In genomic region chr20:53045941-53046340, GRCh38 we compare ENCODE assay signal across 2 cellular contexts.
A peak's percentile ranks its signal among the peaks of the same experiment; 100 is the strongest.
TF ChIP-seq lines count a peak whose summit lies in the region.

No MANE protein-coding gene starts in this region.

TF ChIP-seq in SK-N-SH treated with all-trans-retinoic acid at 6 μM for 48 hours, 23 proteins besides CTCF, POLR2A, EP300 and RAD21 (continued from another document):
- TF ChIP-seq TSHZ2 (CRISPR knock-in tag; IDR thresholded peaks at IDR 0.05) (no peak), BACH2 (CRISPR knock-in tag; IDR thresholded peaks at IDR 0.05; ENCODE audit: borderline replicate concordance) (no peak), ZFP30 (CRISPR knock-in tag; IDR thresholded peaks at IDR 0.05) (no peak), TCF4 (CRISPR knock-in tag; IDR thresholded peaks at IDR 0.05; ENCODE audit: borderline replicate concordance) (no peak), SNAI2 (CRISPR knock-in tag; IDR thresholded peaks at IDR 0.05) (no peak), ISL1 (CRISPR knock-in tag; IDR thresholded peaks at IDR 0.05) (0 out of 2 replicates have a peak, but pooled peaks have one; percentile 5)
TF ChIP-seq in SK-N-SH treated with all-trans-retinoic acid at 6 μM for 48 hours: peak in this region for 1.

TF ChIP-seq in SK-N-SH, 30 proteins besides CTCF, POLR2A, EP300 and RAD21 (continued from another document):
- TF ChIP-seq ZBTB33 (IDR thresholded peaks at IDR 0.05; ENCODE audit: borderline replicate concordance, low read depth) (no peak), ELF1 (IDR thresholded peaks at IDR 0.05) (no peak), MXI1 (IDR thresholded peaks at IDR 0.05; ENCODE audit: low read depth, low read length) (no peak), USF2 (IDR thresholded peaks at IDR 0.05; ENCODE audit: borderline replicate concordance, low read depth, low read length) (no peak), YY1 (IDR thresholded peaks at IDR 0.05; ENCODE audit: low read depth) (no peak), SIN3A (IDR thresholded peaks at IDR 0.05; ENCODE audit: borderline replicate concordance, low read depth, low read length) (no peak), TAF1 (IDR thresholded peaks at IDR 0.05; ENCODE audit: borderline replicate concordance, low read depth, low read length) (no peak), FOXJ3 (CRISPR knock-in tag; IDR thresholded peaks at IDR 0.05) (no peak), CHD2 (IDR thresholded peaks at IDR 0.05; ENCODE audit: low read length, partially characterized antibody) (no peak), JUND (IDR thresholded peaks at IDR 0.05) (no peak)
